Comparison of ENCODE assay signal across 7 cellular contexts in the genomic region with DNA sequence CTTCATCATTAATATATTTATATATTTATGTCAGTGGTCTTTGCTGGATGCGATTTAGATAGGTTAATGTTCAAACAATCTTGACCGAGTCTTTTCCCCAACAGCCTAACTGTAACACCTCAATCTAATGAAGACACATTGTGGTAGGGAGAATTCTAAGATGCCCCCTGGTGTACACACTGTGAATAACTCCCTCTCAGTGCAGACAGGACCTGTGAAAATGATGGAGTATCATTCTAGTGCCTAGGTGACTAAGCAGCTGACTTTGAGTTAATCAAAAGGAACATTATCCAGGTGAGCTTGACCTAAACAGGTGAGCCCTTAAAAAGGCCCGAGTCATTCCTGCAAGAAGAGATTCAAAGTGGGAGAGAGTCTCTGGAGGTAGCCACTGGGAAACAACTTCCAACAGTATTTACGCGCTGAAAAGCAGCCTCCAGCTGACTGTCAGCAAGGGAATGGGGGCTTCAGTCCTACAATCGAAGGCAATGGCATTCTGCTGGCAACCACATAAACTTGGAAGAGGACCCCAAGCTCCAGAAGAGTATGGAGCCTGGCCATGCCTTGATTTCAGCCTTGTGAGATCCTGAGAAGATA. TPM values are rescaled to one million over a fixed set of nuclear protein-coding genes. Genes with fewer than 3 reads are reported as not detected.
DNase-seq lines count a peak whose midpoint lies in the region; ATAC-seq and TF ChIP-seq lines count a peak whose summit lies in the region.

No MANE protein-coding gene starts in this region.

- peaks cover 3% of the 10 kb centered on the region for H3K4me1 ChIP-seq in HAP-1

- no peaks in the 10 kb centered on the region for H3K9me3 ChIP-seq in HAP-1

- TF ChIP-seq CTCF in GM06990 (IDR thresholded peaks at IDR 0.05; ENCODE audit: insufficient read depth, low read length, poor library complexity, severe bottlenecking) (peak; percentile 76), WTC11 (IDR thresholded peaks at IDR 0.05) (peak; percentile 79)

- in situ Hi-C loops in HAP-1 (cut with MboI; ENCODE audit: low sequenced_read_pairs) = loop anchor here (5.0 kb wide), 1 partner anchor 150 kb away; no protein-coding TSS in a partner anchor

- CTCF ChIA-PET in WTC11 (lab: Charles Lee) = interaction anchor here (0.7 to 1.3 kb wide), 10 partner anchors 9 to 248 kb away, joined by 3 to 11 read pairs (median 4); a partner anchor contains a TSS

- H3K4me3 Mint-ChIP-seq in WTC11 = no peak overlapping the region

- no peaks in the 10 kb centered on the region for H3K27me3 ChIP-seq in GM06990 (replicated peaks; ENCODE audit: control insufficient read depth, insufficient read depth, low read length)
- H3K27me3 ChIP-seq in HAP-1 (ENCODE audit: low read depth) = no peaks in the 10 kb centered on the region

- no peak overlapping the region for H3K4me3 ChIP-seq in GM06990 (replicated peaks; ENCODE audit: low read depth, low read length)
- H3K4me3 ChIP-seq in HAP-1 = no peak overlapping the region

- no peaks in the 10 kb centered on the region for H3K4me1 Mint-ChIP-seq in WTC11

- POLR2A ChIA-PET in WTC11 (lab: Charles Lee) = no interaction called here

- peaks cover 2% of the 10 kb centered on the region for H3K36me3 ChIP-seq in GM06990 (ENCODE audit: control insufficient read depth, insufficient read depth, low read length)
- H3K36me3 ChIP-seq in HAP-1 (replicated peaks) = no peaks in the 10 kb centered on the region

- H3K9me3 Mint-ChIP-seq in WTC11 = no peaks in the 10 kb centered on the region

- peak; percentile 98 for ATAC-seq in WTC11

- no peak overlapping the region for H3K27ac Mint-ChIP-seq in WTC11

- DNase-seq in GM06990 (ENCODE audit: extremely low read depth, insufficient read length) (no peak), HAP-1 (ENCODE audit: low spot score in 2 of 2) (peak; percentile 55 to 72), NCI-H1694 (lab: John Stamatoyannopoulos, UW) (peak; percentile 46), WTC11 (ENCODE audit: low spot score) (peak; percentile 60), cerebellum (ENCODE audit: low spot score) (peak; percentile 33), left kidney (ENCODE audit: low read depth, low spot score) (peak; percentile 79)
- DNase-seq in stimulated activated CD8-positive, alpha-beta memory T cell treated with anti-CD3 and anti-CD28 coated beads, Interleukin-12 subunit alpha, Interleukin-12 subunit beta, amount 100 ng/mL, for 4 hours (ENCODE audit: low read depth) = peak; percentile 8

- no peaks in the 10 kb centered on the region for H3K36me3 Mint-ChIP-seq in WTC11

- H3K27me3 Mint-ChIP-seq in WTC11 (ENCODE audit: low read depth) = no peaks in the 10 kb centered on the region

TF ChIP-seq in WTC11, 78 proteins besides CTCF, POLR2A, EP300 and RAD21:
- TF ChIP-seq, protein P1, sequence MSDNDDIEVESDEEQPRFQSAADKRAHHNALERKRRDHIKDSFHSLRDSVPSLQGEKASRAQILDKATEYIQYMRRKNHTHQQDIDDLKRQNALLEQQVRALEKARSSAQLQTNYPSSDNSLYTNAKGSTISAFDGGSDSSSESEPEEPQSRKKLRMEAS (CRISPR knock-in tag; IDR thresholded peaks at IDR 0.05) = no peak
- TF ChIP-seq, protein P2, sequence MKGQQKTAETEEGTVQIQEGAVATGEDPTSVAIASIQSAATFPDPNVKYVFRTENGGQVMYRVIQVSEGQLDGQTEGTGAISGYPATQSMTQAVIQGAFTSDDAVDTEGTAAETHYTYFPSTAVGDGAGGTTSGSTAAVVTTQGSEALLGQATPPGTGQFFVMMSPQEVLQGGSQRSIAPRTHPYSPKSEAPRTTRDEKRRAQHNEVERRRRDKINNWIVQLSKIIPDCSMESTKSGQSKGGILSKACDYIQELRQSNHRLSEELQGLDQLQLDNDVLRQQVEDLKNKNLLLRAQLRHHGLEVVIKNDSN (CRISPR knock-in tag; IDR thresholded peaks at IDR 0.05) = no peak
- TF ChIP-seq TCF7 (CRISPR knock-in tag; IDR thresholded peaks at IDR 0.05; ENCODE audit: low read depth) (no peak), ETV6 (CRISPR knock-in tag; IDR thresholded peaks at IDR 0.05) (no peak), SP1 (CRISPR knock-in tag; conservative IDR thresholded peaks at IDR 0.05) (no peak), GRHL2 (CRISPR knock-in tag; IDR thresholded peaks at IDR 0.05; ENCODE audit: insufficient replicate concordance, severe bottlenecking) (no peak), ZNF263 (CRISPR knock-in tag; IDR thresholded peaks at IDR 0.05; ENCODE audit: low read depth) (no peak), TP53 (CRISPR knock-in tag; IDR thresholded peaks at IDR 0.05) (no peak)
- TF ChIP-seq, protein P3, sequence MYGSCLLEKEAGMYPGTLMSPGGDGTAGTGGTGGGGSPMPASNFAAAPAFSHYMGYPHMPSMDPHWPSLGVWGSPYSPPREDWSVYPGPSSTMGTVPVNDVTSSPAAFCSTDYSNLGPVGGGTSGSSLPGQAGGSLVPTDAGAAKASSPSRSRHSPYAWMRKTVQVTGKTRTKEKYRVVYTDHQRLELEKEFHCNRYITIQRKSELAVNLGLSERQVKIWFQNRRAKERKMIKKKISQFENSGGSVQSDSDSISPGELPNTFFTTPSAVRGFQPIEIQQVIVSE (CRISPR knock-in tag; IDR thresholded peaks at IDR 0.05; ENCODE audit: borderline replicate concordance) = no peak
- TF ChIP-seq, protein P4, sequence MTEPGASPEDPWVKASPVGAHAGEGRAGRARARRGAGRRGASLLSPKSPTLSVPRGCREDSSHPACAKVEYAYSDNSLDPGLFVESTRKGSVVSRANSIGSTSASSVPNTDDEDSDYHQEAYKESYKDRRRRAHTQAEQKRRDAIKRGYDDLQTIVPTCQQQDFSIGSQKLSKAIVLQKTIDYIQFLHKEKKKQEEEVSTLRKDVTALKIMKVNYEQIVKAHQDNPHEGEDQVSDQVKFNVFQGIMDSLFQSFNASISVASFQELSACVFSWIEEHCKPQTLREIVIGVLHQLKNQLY (CRISPR knock-in tag; IDR thresholded peaks at IDR 0.05) = no peak

RNA-seq across cellular contexts. Expression of a gene that starts 28.0 kb away (rescaled TPM):
- 15.7 to 18.9 TPM (median 18.6 TPM) in 3 replicates for total RNA-seq in WTC11 (2021)
- 23.5 TPM for total RNA-seq in cerebellum

RNA-seq across cellular contexts. Expression of a gene that starts 41.0 kb away (rescaled TPM):
- total RNA-seq in WTC11 (2021) (12.9 to 16.2 TPM (median 14.9 TPM) in 3 replicates), cerebellum (18.3 TPM)
